1 cellular context compared by ENCODE assay signal in the genomic region with DNA sequence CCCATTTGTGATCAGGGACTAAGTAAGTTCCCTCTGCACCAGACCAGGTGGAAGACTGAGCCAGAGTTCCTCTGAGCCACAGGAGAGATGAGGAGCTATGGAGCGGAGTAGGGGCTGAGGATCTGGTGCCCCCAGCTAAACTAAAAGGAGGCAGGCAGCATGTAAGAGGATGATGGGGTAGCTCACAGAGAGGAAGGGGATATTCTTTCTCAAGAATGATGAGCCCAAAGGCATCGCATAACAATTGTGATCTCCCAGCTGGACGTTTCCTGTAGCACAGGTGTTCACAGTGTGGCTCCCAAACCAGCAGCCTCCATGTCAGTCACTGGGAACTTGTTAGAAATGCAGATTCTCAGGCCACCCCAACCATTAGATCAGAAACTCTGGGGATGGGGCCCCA.
TF ChIP-seq lines count a peak whose summit lies in the region.

No MANE protein-coding gene starts in this region.

TF ChIP-seq in IMR-90, 13 proteins besides CTCF, POLR2A, EP300 and RAD21:
- TF ChIP-seq, protein P1, sequence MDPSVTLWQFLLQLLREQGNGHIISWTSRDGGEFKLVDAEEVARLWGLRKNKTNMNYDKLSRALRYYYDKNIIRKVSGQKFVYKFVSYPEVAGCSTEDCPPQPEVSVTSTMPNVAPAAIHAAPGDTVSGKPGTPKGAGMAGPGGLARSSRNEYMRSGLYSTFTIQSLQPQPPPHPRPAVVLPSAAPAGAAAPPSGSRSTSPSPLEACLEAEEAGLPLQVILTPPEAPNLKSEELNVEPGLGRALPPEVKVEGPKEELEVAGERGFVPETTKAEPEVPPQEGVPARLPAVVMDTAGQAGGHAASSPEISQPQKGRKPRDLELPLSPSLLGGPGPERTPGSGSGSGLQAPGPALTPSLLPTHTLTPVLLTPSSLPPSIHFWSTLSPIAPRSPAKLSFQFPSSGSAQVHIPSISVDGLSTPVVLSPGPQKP (IDR thresholded peaks at IDR 0.05; ENCODE audit: borderline replicate concordance, low read depth, low read length), result no peak
- TF ChIP-seq CEBPB (IDR thresholded peaks at IDR 0.05; ENCODE audit: low read depth, low read length), result no peak
- no peak for TF ChIP-seq RFX5 (IDR thresholded peaks at IDR 0.05; ENCODE audit: low read depth, low read length)
- TF ChIP-seq RCOR1 (IDR thresholded peaks at IDR 0.05; ENCODE audit: insufficient replicate concordance, low read length), result no peak
- TF ChIP-seq MAZ (IDR thresholded peaks at IDR 0.05; ENCODE audit: borderline replicate concordance, low read depth, low read length), result no peak
- TF ChIP-seq, protein P2, sequence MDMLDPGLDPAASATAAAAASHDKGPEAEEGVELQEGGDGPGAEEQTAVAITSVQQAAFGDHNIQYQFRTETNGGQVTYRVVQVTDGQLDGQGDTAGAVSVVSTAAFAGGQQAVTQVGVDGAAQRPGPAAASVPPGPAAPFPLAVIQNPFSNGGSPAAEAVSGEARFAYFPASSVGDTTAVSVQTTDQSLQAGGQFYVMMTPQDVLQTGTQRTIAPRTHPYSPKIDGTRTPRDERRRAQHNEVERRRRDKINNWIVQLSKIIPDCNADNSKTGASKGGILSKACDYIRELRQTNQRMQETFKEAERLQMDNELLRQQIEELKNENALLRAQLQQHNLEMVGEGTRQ (IDR thresholded peaks at IDR 0.05; ENCODE audit: low read depth, low read length), result no peak
